In the genomic region with DNA sequence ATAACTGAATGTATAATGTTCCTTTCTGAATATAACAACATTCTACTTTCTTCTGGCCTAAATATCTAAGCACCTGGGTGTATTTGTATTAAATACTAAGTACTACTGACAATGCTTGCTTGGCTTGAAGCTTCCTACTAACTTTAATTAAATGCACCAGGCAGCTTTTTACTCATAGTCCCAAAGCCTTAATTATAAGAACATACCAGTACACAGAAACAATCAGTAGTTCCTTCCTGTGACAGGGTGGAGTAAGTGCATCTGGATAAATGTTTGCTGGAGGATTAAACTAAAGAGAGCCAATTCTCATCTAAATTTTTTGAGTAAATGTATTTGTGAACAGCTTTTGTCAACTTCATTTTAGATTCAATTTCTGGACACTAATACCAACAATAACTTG, we compare ENCODE assay signal across 33 cellular contexts.
DNase-seq lines count a peak whose midpoint lies in the region; ATAC-seq and TF ChIP-seq lines count a peak whose summit lies in the region.
"Had no signal": no experiment of that assay in that cellular context is flagged by ENCODE, and none has a peak within 500 bp of the region (broad histone marks: within the 10 kb centered on the region; RNA-seq: fewer than 3 reads in every experiment).

No MANE protein-coding gene starts in this region.

- H3K9ac ChIP-seq in Karpas-422 (ENCODE audit: low read length), result no peak overlapping the region
- H3K9ac ChIP-seq: BLaER1; BLaER1 treated with 17β-estradiol and CSF1 and Interleukin-3, amounts not matched to agents 10 nM and 100 nM had no signal

- TF ChIP-seq CTCF in heart right ventricle (IDR thresholded peaks at IDR 0.05), result no peak
- TF ChIP-seq CTCF in left ventricle myocardium inferior (IDR thresholded peaks at IDR 0.05; ENCODE audit: borderline replicate concordance), result no peak
- no peak for TF ChIP-seq CTCF in right atrium auricular region (IDR thresholded peaks at IDR 0.05)

- H3K4me2 ChIP-seq in Karpas-422 (ENCODE audit: low read depth, low read length, poor library complexity, severe bottlenecking), result no peak overlapping the region
- H3K4me2 ChIP-seq: A549; BLaER1; BLaER1 treated with 17β-estradiol and CSF1 and Interleukin-3, amounts not matched to agents 10 nM and 100 nM had no signal

- H3K79me2 ChIP-seq in Karpas-422 (ENCODE audit: low read length), result no peaks in the 10 kb centered on the region

- no peaks in the 10 kb centered on the region for H4K20me1 ChIP-seq in Karpas-422 (ENCODE audit: insufficient read depth, low read depth, low read length)
- H4K20me1 ChIP-seq: BLaER1; BLaER1 treated with 17β-estradiol and CSF1 and Interleukin-3, amounts not matched to agents 10 nM and 100 nM had no signal

- H3K27me3 ChIP-seq in heart right ventricle (no peaks in the 10 kb centered on the region), left ventricle myocardium inferior (ENCODE audit: low read depth) (no peaks in the 10 kb centered on the region), right atrium auricular region (no peaks in the 10 kb centered on the region), SJCRH30 (no peaks in the 10 kb centered on the region), Karpas-422 (ENCODE audit: low read length) (no peaks in the 10 kb centered on the region)
- H3K27me3 ChIP-seq: BE2C; BLaER1; BLaER1 treated with 17β-estradiol and CSF1 and Interleukin-3, amounts not matched to agents 10 nM and 100 nM had no signal

- no peak overlapping the region for H2AFZ ChIP-seq in Karpas-422 (ENCODE audit: low read length)

- ATAC-seq in heart right ventricle, result peak in 5 of 8 donors; percentile 49 to 80 (median 67)
- no peak for ATAC-seq in Right ventricle myocardium superior (ENCODE audit: poor library complexity)
- peak; percentile 24 for ATAC-seq in left ventricle myocardium superior
- no peak for ATAC-seq in Right ventricle myocardium inferior
- ATAC-seq: A549; CD8-positive, alpha-beta T cell had no signal

- DNase-seq in heart right ventricle, result no peak
- DNase-seq in Right ventricle myocardium superior, result no peak
- DNase-seq in left ventricle myocardium inferior, result no peak
- no peak for DNase-seq in right atrium auricular region (ENCODE audit: low spot score)
- no peak for DNase-seq in left ventricle myocardium superior
- DNase-seq in Right ventricle myocardium inferior (ENCODE audit: missing footprints), result no peak
- no peak for DNase-seq in SJCRH30
- no peak for DNase-seq in Karpas-422
- DNase-seq: 8988T; ACHN; AML-193; BE2C; C1 segment of cervical spinal cord; Caco-2; Calu3; CD4-positive, alpha-beta memory T cell; CD4-positive, alpha-beta T cell; CD4-positive, CD25-positive, alpha-beta regulatory T cell; CD8-positive, alpha-beta memory T cell; CD8-positive, alpha-beta T cell; COR-L47; DMS 273 treated with DMSO at 0.1 percent for 48 hours; DMS153; DMS53; DMS79; DMS79 treated with DMSO at 0.1 percent for 48 hours; DND-41; EL had no signal

- no peaks in the 10 kb centered on the region for H3K9me3 ChIP-seq in heart right ventricle
- H3K9me3 ChIP-seq in left ventricle myocardium inferior (replicated peaks), result no peaks in the 10 kb centered on the region
- no peaks in the 10 kb centered on the region for H3K9me3 ChIP-seq in right atrium auricular region
- H3K9me3 ChIP-seq in SJCRH30 (replicated peaks), result no peaks in the 10 kb centered on the region
- H3K9me3 ChIP-seq in Karpas-422 (ENCODE audit: low read length), result no peaks in the 10 kb centered on the region
- H3K9me3 ChIP-seq: A549; BE2C; BLaER1; BLaER1 treated with 17β-estradiol and CSF1 and Interleukin-3, amounts not matched to agents 10 nM and 100 nM; Caco-2 had no signal

- H3K4me3 ChIP-seq in heart right ventricle (no peak overlapping the region), left ventricle myocardium inferior (no peak overlapping the region), right atrium auricular region (no peak overlapping the region), SJCRH30 (no peak overlapping the region), Karpas-422 (ENCODE audit: low read length) (no peak overlapping the region)
- H3K4me3 ChIP-seq: A549; BLaER1; BLaER1 treated with 17β-estradiol and CSF1 and Interleukin-3, amounts not matched to agents 10 nM and 100 nM had no signal

- intact Hi-C loops in heart right ventricle (cut with DNase I) (loop anchor here in 2 of 10 donors (5.0 to 10.0 kb wide), 4 partner anchors 51 to 188 kb away; no protein-coding TSS in a partner anchor), Right ventricle myocardium superior (cut with DNase I) (no loop called here), left ventricle myocardium inferior (cut with micrococcal nuclease) (no loop called here), left ventricle myocardium superior (cut with micrococcal nuclease) (no loop called here), Right ventricle myocardium inferior (cut with DNase I) (loop anchor here (5.0 kb wide), 1 partner anchor 556 kb away; no protein-coding TSS in a partner anchor)

- H3K27ac ChIP-seq in heart right ventricle, result peak overlapping the region in 1 of 10 donors; percentile 71
- peak overlapping the region; percentile 51 for H3K27ac ChIP-seq in left ventricle myocardium inferior (replicated peaks)
- no peak overlapping the region for H3K27ac ChIP-seq in right atrium auricular region
- H3K27ac ChIP-seq in SJCRH30, result peak overlapping the region; percentile 83
- H3K27ac ChIP-seq in Karpas-422 (ENCODE audit: low read length), result no peak overlapping the region
- H3K27ac ChIP-seq: 22Rv1; A549; BLaER1; BLaER1 treated with 17β-estradiol and CSF1 and Interleukin-3, amounts not matched to agents 10 nM and 100 nM; C4-2B had no signal

- H3K4me1 ChIP-seq in heart right ventricle (peaks cover 0 to 15% (median 0%) of the 10 kb centered on the region in 9 donors), left ventricle myocardium inferior (peaks cover 30% of the 10 kb centered on the region), right atrium auricular region (no peaks in the 10 kb centered on the region), SJCRH30 (peaks cover 27% of the 10 kb centered on the region), Karpas-422 (ENCODE audit: low read length) (no peaks in the 10 kb centered on the region)
- H3K4me1 ChIP-seq: A549; BE2C; BLaER1; BLaER1 treated with 17β-estradiol and CSF1 and Interleukin-3, amounts not matched to agents 10 nM and 100 nM; Caco-2 had no signal

- H3K36me3 ChIP-seq in heart right ventricle (no peaks in the 10 kb centered on the region), left ventricle myocardium inferior (no peaks in the 10 kb centered on the region), right atrium auricular region (no peaks in the 10 kb centered on the region), SJCRH30 (no peaks in the 10 kb centered on the region), Karpas-422 (ENCODE audit: insufficient read depth, low read length) (no peaks in the 10 kb centered on the region)
- H3K36me3 ChIP-seq: BE2C; BLaER1; BLaER1 treated with 17β-estradiol and CSF1 and Interleukin-3, amounts not matched to agents 10 nM and 100 nM had no signal

- no peaks in the 10 kb centered on the region for H3K9me2 ChIP-seq in Karpas-422 (replicated peaks; ENCODE audit: insufficient read depth, low read length)

Comparison
In these comparisons a context has a peak if more than half of its experiments do, and no peak if none do; other contexts are left out.
1. ATAC-seq: peak in heart right ventricle (5 of 8) and left ventricle myocardium superior (single experiment); none in Right ventricle myocardium superior (single experiment) and Right ventricle myocardium inferior (single experiment).
2. H3K27ac ChIP-seq: peak in left ventricle myocardium inferior (single experiment) and SJCRH30 (single experiment); none in right atrium auricular region (0 of 2) and Karpas-422 (single experiment).